ENCODE assay signal across 26 cellular contexts in the genomic region with DNA sequence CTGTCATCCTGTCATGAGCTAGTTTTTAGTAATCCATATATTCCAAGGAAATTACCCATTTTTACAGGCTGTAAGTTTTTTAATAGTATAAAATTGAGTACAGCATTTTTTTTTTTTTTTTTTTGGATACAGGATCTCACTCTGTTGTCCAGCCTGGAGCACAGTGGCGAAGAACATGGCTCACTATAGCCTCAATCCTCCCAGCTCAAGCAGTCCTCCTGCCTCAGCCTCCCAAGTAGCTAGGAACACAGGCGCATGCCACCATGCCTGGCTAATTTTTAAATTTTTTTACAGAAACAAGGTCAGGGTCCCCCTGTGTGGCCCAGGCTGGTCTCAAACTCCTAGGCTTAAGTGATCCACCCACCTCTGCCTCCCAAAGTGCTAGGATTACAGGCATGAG.
"Had no signal": no experiment of that assay in that cellular context is flagged by ENCODE, and none has a peak within 500 bp of the region (broad histone marks: within the 10 kb centered on the region; RNA-seq: fewer than 3 reads in every experiment).

No MANE protein-coding gene starts in this region.

- H3K9me3 ChIP-seq: breast epithelium, MG63, Peyer's patch, SJCRH30, SK-N-SH had no signal

- H3K27ac ChIP-seq: breast epithelium, KMS-11, Peyer's patch, RWPE1, SJCRH30 had no signal

- H3K4me2 ChIP-seq: KMS-11, SK-N-SH had no signal

- DNase-seq: activated CD4-positive, alpha-beta T cell treated with anti-CD3 and anti-CD28 coated beads for 4 hours; activated CD8-positive, alpha-beta memory T cell treated with anti-CD3 and anti-CD28 coated beads, Interleukin-2, amount 50 U/mL, for 4 hours; activated CD8-positive, alpha-beta T cell treated with anti-CD3 and anti-CD28 coated beads for 36 hours; activated gamma-delta T cell treated with Interleukin-2 at 50 U/mL for 16 hours; activated naive CD4-positive, alpha-beta T cell treated with anti-CD3 and anti-CD28 coated beads, Interleukin-2, amount 50 U/mL, for 16 hours; activated T-cell treated with anti-CD3 and anti-CD28 coated beads, Interleukin-2, amount 50 U/mL, for 1 hour; aorta; MG63; MV-4-11; NCI-H1092 treated with DMSO at 0.1 percent for 48 hours; NCI-H1417 treated with DMSO at 0.1 percent for 48 hours; NCI-H1694; NCI-H2081; NCI-H510A treated with DMSO at 0.1 percent for 48 hours; NCI-H69; Peyer's patch; Right ventricle myocardium superior; SJCRH30; SK-N-SH; SW 1271 had no signal

- H3K9me3 Mint-ChIP-seq: activated CD8-positive, alpha-beta T cell treated with anti-CD3 and anti-CD28 coated beads for 36 hours; activated T-helper 2 cell treated with anti-CD3 and anti-CD28 coated beads, Interferon-gamma antibody, Interleukin-2, Interleukin-4, amounts not matched to agents 10 μg/mL and 5 μg/mL and 100 μg/mL, durations not matched to agents 14 hours and 24 hours and 36 hours; IgD-negative memory B cell had no signal

- H3K27me3 Mint-ChIP-seq: activated CD8-positive, alpha-beta T cell treated with anti-CD3 and anti-CD28 coated beads for 36 hours; IgD-negative memory B cell had no signal

- H3K9ac ChIP-seq: KMS-11, SK-N-SH had no signal

- H3K36me3 ChIP-seq: SJCRH30 had no signal

- H3K4me3 ChIP-seq: breast epithelium, MG63, Peyer's patch, SJCRH30 had no signal

- H3K27me3 ChIP-seq: breast epithelium, MG63, Peyer's patch, SJCRH30 had no signal

- H3K4me1 ChIP-seq: breast epithelium, Peyer's patch, SJCRH30 had no signal

- ATAC-seq: activated CD4-positive, CD25-positive, alpha-beta regulatory T cell treated with anti-CD3 and anti-CD28 coated beads, Interleukin-2, amount 50 U/mL, for 24 hours; activated CD8-positive, alpha-beta T cell treated with anti-CD3 and anti-CD28 coated beads for 36 hours had no signal

- H3K4me3 Mint-ChIP-seq: activated CD8-positive, alpha-beta T cell treated with anti-CD3 and anti-CD28 coated beads for 36 hours; IgD-negative memory B cell had no signal
